16 cellular contexts compared by ENCODE assay signal in genomic region chr1:184684285-184685077, GRCh38.
DNase-seq lines count a peak whose midpoint lies in the region; ATAC-seq, FAIRE-seq and TF ChIP-seq lines count a peak whose summit lies in the region.
"Had no signal": no experiment of that assay in that cellular context is flagged by ENCODE, and none has a peak within 500 bp of the region (broad histone marks: within the 10 kb centered on the region; RNA-seq: fewer than 3 reads in every experiment).

No MANE protein-coding gene starts in this region.

- no peaks in the 10 kb centered on the region for H3K36me3 ChIP-seq in BE2C
- H3K36me3 ChIP-seq in KMS-11 (ENCODE audit: insufficient read depth): no peaks in the 10 kb centered on the region
- no peaks in the 10 kb centered on the region for H3K36me3 ChIP-seq in K562 (ENCODE audit: control insufficient read depth, insufficient read depth, low read length)
- no peaks in the 10 kb centered on the region for H3K36me3 ChIP-seq in mesendoderm (ENCODE audit: control insufficient read depth, insufficient read depth, low read length)
- H3K36me3 ChIP-seq in WERI-Rb-1: no peaks in the 10 kb centered on the region
- H3K36me3 ChIP-seq in vagina: no peaks in the 10 kb centered on the region
- H3K36me3 ChIP-seq: right lobe of liver had no signal

- peak overlapping the region; percentile 0 for H3K56ac ChIP-seq in mesendoderm (ENCODE audit: low read length)

- in situ Hi-C loops in K562 (cut with MboI): no loop called here

- H3K4me2 ChIP-seq in KMS-11 (peak overlapping the region; percentile 99), K562 (ENCODE audit: insufficient read depth, low read length) (no peak overlapping the region), mesendoderm (ENCODE audit: low read length) (no peak overlapping the region)

- H3K27me3 ChIP-seq in BE2C: no peaks in the 10 kb centered on the region
- H3K27me3 ChIP-seq in KMS-11 (ENCODE audit: insufficient read depth, low read depth): no peaks in the 10 kb centered on the region
- peaks cover 6 to 15% of the 10 kb centered on the region in 2 experiments; a peak in 4 of 5 replicates for H3K27me3 ChIP-seq in K562 (ENCODE audit: control insufficient read depth in 2 of 2, insufficient read depth in 2 of 2, low read length in 2 of 2)
- no peaks in the 10 kb centered on the region for H3K27me3 ChIP-seq in mesendoderm (ENCODE audit: insufficient read depth, low read length, poor library complexity)
- no peaks in the 10 kb centered on the region for H3K27me3 ChIP-seq in WERI-Rb-1 (ENCODE audit: insufficient read depth, low read depth, severe bottlenecking)
- no peaks in the 10 kb centered on the region for H3K27me3 ChIP-seq in vagina
- no peaks in the 10 kb centered on the region for H3K27me3 ChIP-seq in CD4-positive, alpha-beta T cell (ENCODE audit: control insufficient read depth, insufficient read depth, low read length)
- H3K27me3 ChIP-seq: right lobe of liver had no signal

- H3K27ac ChIP-seq in KMS-11: peak overlapping the region; percentile 71
- H3K27ac ChIP-seq in K562 (ENCODE audit: extremely low read depth, low read depth, low read length): no peak overlapping the region
- no peak overlapping the region for H3K27ac ChIP-seq in mesendoderm (ENCODE audit: low read depth, low read length)
- H3K27ac ChIP-seq in WERI-Rb-1: no peak overlapping the region
- H3K27ac ChIP-seq in vagina: no peak overlapping the region
- H3K27ac ChIP-seq in CD4-positive, alpha-beta T cell (ENCODE audit: low read depth, low read length): no peak overlapping the region
- H3K27ac ChIP-seq: right lobe of liver had no signal

- no peak for FAIRE-seq in K562 (lab: Jason Lieb, UNC)

- H3K4me1 Mint-ChIP-seq in CD4-positive, alpha-beta T cell (ENCODE audit: low read depth): no peaks in the 10 kb centered on the region
- H3K4me1 Mint-ChIP-seq: central memory CD8-positive, alpha-beta T cell; stimulated activated naive CD8-positive, alpha-beta T cell treated with anti-CD3 and anti-CD28 coated beads, Interleukin-15, amount 100 ng/mL, for 72 hours had no signal

- TF ChIP-seq RAD21 in K562 (CRISPR knock-in tag; conservative IDR thresholded peaks at IDR 0.05 in 1 of 2, IDR thresholded peaks at IDR 0.05 in 1 of 2): no peak

- H3K27me3 Mint-ChIP-seq in CD4-positive, alpha-beta T cell: no peaks in the 10 kb centered on the region
- H3K27me3 Mint-ChIP-seq: central memory CD8-positive, alpha-beta T cell; stimulated activated naive CD8-positive, alpha-beta T cell treated with anti-CD3 and anti-CD28 coated beads, Interleukin-15, amount 100 ng/mL, for 72 hours had no signal

- intact Hi-C loops in K562 (cut with micrococcal nuclease) (loop anchor here (5.0 kb wide), 1 partner anchor 488 kb away; no protein-coding TSS in a partner anchor), vagina (cut with DNase I) (loop anchor here (10.0 kb wide), 1 partner anchor 600 kb away; no protein-coding TSS in a partner anchor)
- intact Hi-C loops in CD4-positive, alpha-beta T cell (cut with DNase I, micrococcal nuclease): no loop called here

- H3K9ac ChIP-seq in KMS-11 (peak overlapping the region; percentile 43), K562 (ENCODE audit: insufficient read depth in 1 of 2, low read depth in 2 of 2, low read length in 2 of 2) (no peak overlapping the region), mesendoderm (ENCODE audit: low read length) (no peak overlapping the region)

- no peaks in the 10 kb centered on the region for H3K9me3 ChIP-seq in BE2C
- H3K9me3 ChIP-seq in K562 (replicated peaks; ENCODE audit: control insufficient read depth, insufficient read depth, low read depth, low read length): no peaks in the 10 kb centered on the region; the same call in 1 of the 2 replicates
- H3K9me3 ChIP-seq in WERI-Rb-1 (ENCODE audit: severe bottlenecking): no peaks in the 10 kb centered on the region
- H3K9me3 ChIP-seq in vagina: no peaks in the 10 kb centered on the region
- H3K9me3 ChIP-seq in CD4-positive, alpha-beta T cell (ENCODE audit: control insufficient read depth, low read length): no peaks in the 10 kb centered on the region

- WGBS in K562 (ENCODE audit: insufficient coverage, low coverage, missing lambda C conversion rate): 7% methylated on average over 11 of the region's 11 CpGs
- WGBS in mesendoderm (ENCODE audit: extremely low coverage, insufficient coverage, low lambda C conversion rate): no CpG with 5 or more reads among the region's 11 CpGs

- BruUV-seq in K562 (replicated peaks; lab: Mats Ljungman, UMichigan): no TSS peak

- TF ChIP-seq POLR2A in K562 (conservative IDR thresholded peaks at IDR 0.05) (no peak), vagina (IDR thresholded peaks at IDR 0.05) (no peak)

- no peak overlapping the region for H2AK5ac ChIP-seq in mesendoderm (ENCODE audit: low read length)

- peak; percentile 35 for DNase-seq in BE2C
- no peak for DNase-seq in K562 (ENCODE audit: extremely low read depth in 1 of 4, low spot score in 3 of 4)
- DNase-seq in mesendoderm: no peak
- DNase-seq in WERI-Rb-1: no peak
- DNase-seq in vagina (ENCODE audit: extremely low spot score in 2 of 2): no peak
- DNase-seq in CD4-positive, alpha-beta T cell: no peak
- no peak for DNase-seq in iPS-NIHi7 (ENCODE audit: extremely low spot score)
- DNase-seq: activated naive CD4-positive, alpha-beta T cell; erythroblast; NCI-H1436 treated with DMSO at 0.1 percent for 48 hours; OCI-M1; right lobe of liver; stimulated activated naive CD8-positive, alpha-beta T cell treated with anti-CD3 and anti-CD28 coated beads, Interleukin-15, amount 100 ng/mL, for 72 hours had no signal

- H3K36me3 Mint-ChIP-seq in CD4-positive, alpha-beta T cell (ENCODE audit: low read depth): no peaks in the 10 kb centered on the region
- H3K36me3 Mint-ChIP-seq: CD14-positive monocyte had no signal

- TF ChIP-seq CTCF in BE2C (IDR thresholded peaks at IDR 0.05; ENCODE audit: low read depth, low read length): no peak
- TF ChIP-seq CTCF in KMS-11 (conservative IDR thresholded peaks at IDR 0.05; ENCODE audit: low read depth, low read length): no peak
- no peak for TF ChIP-seq CTCF in K562 (IDR thresholded peaks at IDR 0.05 in 2 of 3, conservative IDR thresholded peaks at IDR 0.05 in 1 of 3; ENCODE audit: insufficient read depth in 2 of 3, low read depth in 1 of 3, low read length in 3 of 3)
- TF ChIP-seq CTCF in WERI-Rb-1 (IDR thresholded peaks at IDR 0.05; ENCODE audit: low read depth, low read length): no peak
- no peak for TF ChIP-seq CTCF in vagina (IDR thresholded peaks at IDR 0.05)
- TF ChIP-seq CTCF in CD4-positive, alpha-beta T cell (IDR thresholded peaks at IDR 0.05): no peak

- H3K79me2 ChIP-seq in KMS-11 (ENCODE audit: insufficient read depth, low read depth) (no peaks in the 10 kb centered on the region), K562 (ENCODE audit: control insufficient read depth, insufficient read depth, low read length) (no peaks in the 10 kb centered on the region), mesendoderm (ENCODE audit: control insufficient read depth, insufficient read depth, low read length) (no peaks in the 10 kb centered on the region)

- H2AFZ ChIP-seq in KMS-11 (ENCODE audit: low read depth) (peak overlapping the region; percentile 48), K562 (ENCODE audit: low read depth, low read length) (no peak overlapping the region)

- CTCF ChIA-PET in K562 (lab: Yijun Ruan, JAX; ENCODE audit: low intra/inter-chr PET ratio): no interaction called here
- CTCF ChIA-PET in CD4-positive, alpha-beta T cell (lab: Charles Lee): no interaction called here

- H3K9me3 Mint-ChIP-seq in CD4-positive, alpha-beta T cell: peaks cover 13% of the 10 kb centered on the region

- no peaks in the 10 kb centered on the region for H3K79me1 ChIP-seq in mesendoderm (ENCODE audit: low read length)

- H3K4ac ChIP-seq in mesendoderm (ENCODE audit: low read depth, low read length): no peak overlapping the region

- no peak overlapping the region for H4K5ac ChIP-seq in mesendoderm (ENCODE audit: low read length)

- H4K20me1 ChIP-seq in KMS-11 (ENCODE audit: insufficient read depth): no peaks in the 10 kb centered on the region
- no peaks in the 10 kb centered on the region for H4K20me1 ChIP-seq in K562 (replicated peaks; ENCODE audit: control insufficient read depth, insufficient read depth, low read length)

- H3K4me1 ChIP-seq in BE2C (peaks cover 3% of the 10 kb centered on the region; the same call in 1 of the 2 replicates), KMS-11 (ENCODE audit: low read depth, poor library complexity, severe bottlenecking) (peaks cover 69% of the 10 kb centered on the region), K562 (replicated peaks in 1 of 2; ENCODE audit: control insufficient read depth in 2 of 2, insufficient read depth in 2 of 2, low read length in 2 of 2) (0 out of 5 replicates have a peak, but pooled peaks cover 0 to 2% of the 10 kb centered on the region in 2 experiments), mesendoderm (ENCODE audit: control insufficient read depth, low read depth, low read length) (no peaks in the 10 kb centered on the region), vagina (peaks cover 11% of the 10 kb centered on the region)
- H3K4me1 ChIP-seq: right lobe of liver had no signal

- no peak overlapping the region for H3K18ac ChIP-seq in mesendoderm (ENCODE audit: low read length)

- no peak overlapping the region for H3K23ac ChIP-seq in mesendoderm (ENCODE audit: low read length)

- TF ChIP-seq EP300 in K562 (IDR thresholded peaks at IDR 0.05; ENCODE audit: low read length): no peak

- no peak overlapping the region for H2BK120ac ChIP-seq in mesendoderm (ENCODE audit: low read depth, low read length)

- H3K4me3 Mint-ChIP-seq in CD4-positive, alpha-beta T cell: no peak overlapping the region
- H3K4me3 Mint-ChIP-seq: CD14-positive monocyte; central memory CD8-positive, alpha-beta T cell; stimulated activated naive CD8-positive, alpha-beta T cell treated with anti-CD3 and anti-CD28 coated beads, Interleukin-15, amount 100 ng/mL, for 72 hours had no signal

- H4K8ac ChIP-seq in mesendoderm (ENCODE audit: low read depth, low read length): no peak overlapping the region

- H3K27ac Mint-ChIP-seq in CD4-positive, alpha-beta T cell: no peak overlapping the region
- H3K27ac Mint-ChIP-seq: CD14-positive monocyte; stimulated activated naive CD8-positive, alpha-beta T cell treated with anti-CD3 and anti-CD28 coated beads, Interleukin-15, amount 100 ng/mL, for 72 hours had no signal

- H3K4me3 ChIP-seq in BE2C (ENCODE audit: low read depth, low read length) (no peak overlapping the region), KMS-11 (IDR thresholded peaks at IDR 0.05; ENCODE audit: insufficient read depth, low read depth, low read length) (peak overlapping the region; percentile 98), K562 (no peak overlapping the region), mesendoderm (ENCODE audit: low read length) (no peak overlapping the region), WERI-Rb-1 (ENCODE audit: low read depth, low read length) (no peak overlapping the region), vagina (no peak overlapping the region)
- H3K4me3 ChIP-seq: right lobe of liver had no signal

- no peak overlapping the region for H2BK15ac ChIP-seq in mesendoderm (replicated peaks; ENCODE audit: low read depth)

- ATAC-seq in K562: peak; percentile 13; the same call in 2 of the 3 replicates
- no peak for ATAC-seq in CD4-positive, alpha-beta T cell (ENCODE audit: poor library complexity)
- ATAC-seq: stimulated activated naive CD8-positive, alpha-beta T cell treated with anti-CD3 and anti-CD28 coated beads, Interleukin-15, amount 100 ng/mL, for 72 hours had no signal

- POLR2A ChIA-PET in K562 (lab: Yijun Ruan, JAX): interaction anchor here (1.0 kb wide), 1 partner anchor 25 kb away, joined by 4 read pairs; no protein-coding TSS in a partner anchor
- POLR2A ChIA-PET in CD4-positive, alpha-beta T cell (lab: Charles Lee): no interaction called here

- no peak overlapping the region for H2BK5ac ChIP-seq in mesendoderm (ENCODE audit: low read length)

- no peaks in the 10 kb centered on the region for H3K9me1 ChIP-seq in K562 (ENCODE audit: control insufficient read depth, insufficient read depth, low read length)

Comparison
In these comparisons a context has a peak if more than half of its experiments do, and no peak if none do; other contexts are left out.
1. intact Hi-C loops: an anchor here in K562 (5.0 kb wide) and vagina (10.0 kb wide); none called in CD4-positive, alpha-beta T cell.